Comparison of ENCODE assay signal across 9 cellular contexts in genomic region chr5:139402561-139403158, GRCh38. TPM values are rescaled to one million over a fixed set of nuclear protein-coding genes. Genes with fewer than 3 reads are reported as not detected.
DNase-seq lines count a peak whose midpoint lies in the region; ATAC-seq and TF ChIP-seq lines count a peak whose summit lies in the region.
"Had no signal": no experiment of that assay in that cellular context is flagged by ENCODE, and none has a peak within 500 bp of the region (broad histone marks: within the 10 kb centered on the region; RNA-seq: fewer than 3 reads in every experiment).

No MANE protein-coding gene starts in this region.

- peaks cover 4 to 5% of the 10 kb centered on the region in 2 donors for H3K36me3 Mint-ChIP-seq in CD4-positive, alpha-beta memory T cell

- no peaks in the 10 kb centered on the region for H3K36me3 ChIP-seq in CD4-positive, alpha-beta memory T cell (ENCODE audit: insufficient read depth, low read length)
- H3K36me3 ChIP-seq in HEK293 (ENCODE audit: control insufficient read depth in 2 of 2, insufficient read depth in 1 of 2, low read length in 2 of 2) (peaks cover 0 to 12% of the 10 kb centered on the region in 2 experiments; a peak in 2 of 3 replicates), WERI-Rb-1 (no peaks in the 10 kb centered on the region)
- H3K36me3 ChIP-seq: pancreas had no signal

- peaks cover 20% of the 10 kb centered on the region for H3K4me1 ChIP-seq in CD4-positive, alpha-beta memory T cell (ENCODE audit: insufficient read depth, low read length)
- peaks cover 5% of the 10 kb centered on the region; the same call in 1 of the 2 replicates for H3K4me1 ChIP-seq in HEK293 (ENCODE audit: control insufficient read depth, insufficient read depth, low read length)

- no peaks in the 10 kb centered on the region for H3K27me3 Mint-ChIP-seq in CD4-positive, alpha-beta memory T cell

- peaks cover 16 to 30% (median 22%) of the 10 kb centered on the region in 4 donors for H3K4me1 Mint-ChIP-seq in CD4-positive, alpha-beta memory T cell

- H3K9me3 Mint-ChIP-seq in CD4-positive, alpha-beta memory T cell = peaks cover 0 to 2% (median 0%) of the 10 kb centered on the region in 8 donors

- TF ChIP-seq CTCF in HEK293 (tag by site-specific recombination; IDR thresholded peaks at IDR 0.05) = peak; percentile 66
- TF ChIP-seq CTCF in WERI-Rb-1 (IDR thresholded peaks at IDR 0.05; ENCODE audit: low read depth, low read length) = peak; percentile 67

- intact Hi-C loops in CD4-positive, alpha-beta memory T cell (cut with micrococcal nuclease) = loop anchor here (5.0 to 10.0 kb wide), 3 partner anchors 205 to 825 kb away; partner anchors contain the start of genes HSPA9 and SIL1

- no peak for DNase-seq in CD4-positive, alpha-beta memory T cell
- DNase-seq in WERI-Rb-1 = peak; percentile 50
- DNase-seq in iPS-NIHi7 (ENCODE audit: extremely low spot score) = peak; percentile 79
- DNase-seq in stimulated activated CD4-positive, alpha-beta T cell treated with anti-CD3 and anti-CD28 coated beads, Interleukin-4, amount 100 ng/mL, for 1 hour = no peak
- no peak for DNase-seq in NCI-H774 (lab: John Stamatoyannopoulos, UW)

- CTCF ChIA-PET in CD4-positive, alpha-beta memory T cell (lab: Charles Lee; ENCODE audit: partially characterized antibody) = interaction anchor here (0.8 to 4.3 kb wide), 13 partner anchors 9 to 859 kb away, joined by 3 to 25 read pairs (median 3); partner anchors contain the start of genes ETF1, MZB1 and PAIP2
- CTCF ChIA-PET in HEK293 (lab: Yijun Ruan, JAX) = interaction anchor here (0.5 to 2.8 kb wide), 21 partner anchors 9 to 1102 kb away, joined by 3 to 18 read pairs (median 3); no protein-coding TSS in a partner anchor

- peak overlapping the region; percentile 85 for H3K27ac ChIP-seq in CD4-positive, alpha-beta memory T cell (ENCODE audit: low read depth, low read length)
- H3K27ac ChIP-seq in HEK293 (ENCODE audit: extremely low read depth, low read depth, low read length) (no peak overlapping the region), WERI-Rb-1 (no peak overlapping the region)

- H3K4me3 ChIP-seq in CD4-positive, alpha-beta memory T cell (ENCODE audit: low read length in 2 of 2) = no peak overlapping the region
- H3K4me3 ChIP-seq in HEK293 (ENCODE audit: low read depth, low read length) (no peak overlapping the region), WERI-Rb-1 (ENCODE audit: low read depth, low read length) (no peak overlapping the region)

- H3K9me3 ChIP-seq in CD4-positive, alpha-beta memory T cell (ENCODE audit: control insufficient read depth in 1 of 2, low read length in 2 of 2) = no peaks in the 10 kb centered on the region
- H3K9me3 ChIP-seq in HEK293 (ENCODE audit: control insufficient read depth, insufficient read depth, low read depth, low read length) (no peaks in the 10 kb centered on the region), WERI-Rb-1 (ENCODE audit: severe bottlenecking) (no peaks in the 10 kb centered on the region)
- H3K9me3 ChIP-seq: pancreas had no signal

- peak overlapping the region; percentile 91 to 100 (median 99) for H3K27ac Mint-ChIP-seq in CD4-positive, alpha-beta memory T cell

- no peaks in the 10 kb centered on the region for H3K27me3 ChIP-seq in CD4-positive, alpha-beta memory T cell (ENCODE audit: insufficient read depth, low read length)
- H3K27me3 ChIP-seq in WERI-Rb-1 (ENCODE audit: insufficient read depth, low read depth, severe bottlenecking) = no peaks in the 10 kb centered on the region
- H3K27me3 ChIP-seq: pancreas had no signal

- POLR2A ChIA-PET in CD4-positive, alpha-beta memory T cell (lab: Charles Lee; ENCODE audit: partially characterized antibody) = interaction anchor here (0.8 to 4.7 kb wide), 12 partner anchors 10 to 938 kb away, joined by 3 to 49 read pairs (median 6); partner anchors contain the start of genes EGR1, MATR3, MZB1 and PAIP2
- POLR2A ChIA-PET in HEK293 (lab: Yijun Ruan, JAX) = interaction anchor here (1.4 to 2.3 kb wide), 2 partner anchors 36 to 109 kb away, joined by 3 to 8 read pairs; partner anchors contain the start of genes DNAJC18 and MATR3

- no peak for ATAC-seq in GM18868 (IDR thresholded peaks at IDR 0.05; ENCODE audit: unreplicated experiment)
- no peak for ATAC-seq in GM18519 (IDR thresholded peaks at IDR 0.05; ENCODE audit: low FRiP score, unreplicated experiment)

- H3K4me3 Mint-ChIP-seq in CD4-positive, alpha-beta memory T cell = peak overlapping the region; percentile 60 to 96 (median 94)

TF ChIP-seq in HEK293, 187 proteins besides CTCF, POLR2A, EP300 and RAD21:
- TF ChIP-seq ZNF175 (tag by site-specific recombination; IDR thresholded peaks at IDR 0.05) = no peak
- TF ChIP-seq IKZF3 (tag by site-specific recombination; IDR thresholded peaks at IDR 0.05) = 0 out of 2 replicates have a peak, but pooled peaks have one; percentile 8
- peak; percentile 5 for TF ChIP-seq ZBTB26 (tag by site-specific recombination; optimal IDR thresholded peaks at IDR 0.05)
- peak; percentile 62 for TF ChIP-seq ZBTB17 (tag by site-specific recombination; IDR thresholded peaks at IDR 0.05)
- TF ChIP-seq SP7 (tag by site-specific recombination; IDR thresholded peaks at IDR 0.05) = 0 out of 2 replicates have a peak, but pooled peaks have one; percentile 15
- peak; percentile 37 for TF ChIP-seq ZNF654 (tag by site-specific recombination; IDR thresholded peaks at IDR 0.05; ENCODE audit: low read depth)
- 0 out of 2 replicates have a peak, but pooled peaks have one; percentile 17 for TF ChIP-seq TRIM28 (IDR thresholded peaks at IDR 0.05; ENCODE audit: borderline replicate concordance, low read length)
- TF ChIP-seq ZNF747 (tag by site-specific recombination; IDR thresholded peaks at IDR 0.05) = no peak
- no peak for TF ChIP-seq HOXD13 (CRISPR knock-in tag; IDR thresholded peaks at IDR 0.05; ENCODE audit: borderline replicate concordance)
TF ChIP-seq in HEK293: peak in this region for 6.

RNA-seq across cellular contexts. Expression of gene SPATA24, which starts 1.2 kb away (rescaled TPM):
- 1 to 10 TPM; 5.6 to 7.5 TPM for total RNA-seq in CD4-positive, alpha-beta memory T cell
- polyA plus RNA-seq in CD4-positive, alpha-beta memory T cell = 1 to 10 TPM; 4.2 to 5.6 TPM

RNA-seq across cellular contexts. Expression of gene PROB1, which starts 7.8 kb away (rescaled TPM):
- total RNA-seq in CD4-positive, alpha-beta memory T cell = 1 to 10 TPM; 1.2 to 1.3 TPM
- polyA plus RNA-seq in CD4-positive, alpha-beta memory T cell = under 1 TPM; 0.11 to 0.23 TPM

RNA-seq across cellular contexts. Expression of gene MZB1, which starts 12.9 kb away (rescaled TPM):
- 1 to 10 TPM in 1 of 2 experiments, under 1 TPM in 1; 0.93 to 1.1 TPM for total RNA-seq in CD4-positive, alpha-beta memory T cell
- polyA plus RNA-seq in CD4-positive, alpha-beta memory T cell = 1 to 10 TPM in 1 of 2 donors, under 1 TPM in 1; 0.84 to 8.2 TPM

RNA-seq across cellular contexts. Expression of gene SLC23A1, which starts 19.6 kb away (rescaled TPM):
- total RNA-seq in CD4-positive, alpha-beta memory T cell = not detected
- polyA plus RNA-seq in CD4-positive, alpha-beta memory T cell = not detected

RNA-seq across cellular contexts. Expression of gene DNAJC18, which starts 36.7 kb away (rescaled TPM):
- 1 to 10 TPM; 6.2 to 7.3 TPM for total RNA-seq in CD4-positive, alpha-beta memory T cell
- polyA plus RNA-seq in CD4-positive, alpha-beta memory T cell = 1 to 10 TPM; 1.8 to 6.5 TPM

Comparison
In these comparisons a context has a peak if more than half of its experiments do, and no peak if none do; other contexts are left out.
1. DNase-seq: peak in WERI-Rb-1 (single experiment) and iPS-NIHi7 (single experiment); none in CD4-positive, alpha-beta memory T cell (0 of 5), stimulated activated CD4-positive, alpha-beta T cell treated with anti-CD3 and anti-CD28 coated beads, Interleukin-4, amount 100 ng/mL, for 1 hour (single experiment) and NCI-H774 (single experiment).